ENCODE assay signal across 12 cellular contexts in the genomic region with DNA sequence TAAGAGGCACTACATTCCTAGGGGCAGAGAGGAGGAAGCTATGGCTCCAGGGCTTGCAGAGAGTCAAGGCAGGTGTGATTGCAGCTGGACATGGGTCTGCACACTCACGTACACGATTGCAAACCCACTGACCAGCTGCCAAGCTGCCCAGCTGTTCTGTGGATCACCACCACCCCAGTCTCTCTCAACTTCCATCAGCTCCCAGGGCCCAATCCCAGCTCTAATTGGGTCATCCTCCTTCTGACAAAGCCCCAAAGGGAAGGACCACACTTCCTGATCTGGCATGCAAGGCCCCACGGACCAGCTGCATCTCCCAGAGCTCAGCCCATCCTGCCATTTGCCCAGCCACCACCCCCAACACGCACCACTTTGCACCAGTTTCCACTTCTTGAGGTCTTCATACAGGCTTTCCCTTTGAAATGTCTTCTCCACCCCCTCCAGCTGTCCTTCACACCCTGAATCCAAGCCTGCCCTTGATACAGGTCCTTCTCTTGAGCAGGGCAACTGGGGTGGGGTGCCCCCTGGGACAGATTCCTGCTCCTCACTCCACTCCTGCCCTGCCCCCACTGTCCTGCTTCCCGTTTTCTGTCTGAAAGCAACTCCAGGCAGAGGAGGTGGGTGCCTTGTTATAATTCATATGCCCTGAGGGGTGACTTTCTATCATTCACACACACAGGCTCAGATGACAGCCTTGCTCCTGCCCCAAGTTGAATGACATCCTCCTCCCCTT.
DNase-seq lines count a peak whose midpoint lies in the region; ATAC-seq and TF ChIP-seq lines count a peak whose summit lies in the region.
"Had no signal": no experiment of that assay in that cellular context is flagged by ENCODE, and none has a peak within 500 bp of the region (broad histone marks: within the 10 kb centered on the region; RNA-seq: fewer than 3 reads in every experiment).

No MANE protein-coding gene starts in this region.

- H3K36me3 ChIP-seq in stomach = no peaks in the 10 kb centered on the region

- H3K27me3 ChIP-seq in stomach = peaks cover 0 to 9% (median 0%) of the 10 kb centered on the region in 3 donors

- H3K36me3 Mint-ChIP-seq in T-helper 2 cell treated with Interferon-gamma antibody and Interleukin-4, amounts not matched to agents 5 μg/mL and 100 μg/mL, for 36 hours (ENCODE audit: low read depth) = peaks cover 6% of the 10 kb centered on the region
- no peaks in the 10 kb centered on the region for H3K36me3 Mint-ChIP-seq in T-cell
- H3K36me3 Mint-ChIP-seq in glutamatergic neuron (ENCODE audit: unreplicated experiment) = no peaks in the 10 kb centered on the region

- 72 to 86% (median 80%) methylated on average over 5 of the region's 5 CpGs for WGBS in stomach, 5 donors

- H3K27ac Mint-ChIP-seq in T-helper 2 cell treated with Interferon-gamma antibody and Interleukin-4, amounts not matched to agents 5 μg/mL and 100 μg/mL, for 36 hours = peak overlapping the region; percentile 65
- H3K27ac Mint-ChIP-seq in T-cell (peak overlapping the region; percentile 80 to 85), glutamatergic neuron (ENCODE audit: unreplicated experiment) (peak overlapping the region; percentile 76)

- intact Hi-C loops in stomach (cut with DNase I; ENCODE audit: low total_unique reads) = no loop called here

- TF ChIP-seq CTCF in glutamatergic neuron (IDR thresholded peaks at IDR 0.05; ENCODE audit: partially characterized antibody, unreplicated experiment) (no peak), stomach (IDR thresholded peaks at IDR 0.05) (no peak)

- no peak for TF ChIP-seq EP300 in stomach (IDR thresholded peaks at IDR 0.05)

- H3K27me3 Mint-ChIP-seq in T-helper 2 cell treated with Interferon-gamma antibody and Interleukin-4, amounts not matched to agents 5 μg/mL and 100 μg/mL, for 36 hours (ENCODE audit: low read depth) = no peaks in the 10 kb centered on the region
- no peaks in the 10 kb centered on the region for H3K27me3 Mint-ChIP-seq in T-cell
- H3K27me3 Mint-ChIP-seq in glutamatergic neuron (ENCODE audit: unreplicated experiment) = peaks cover 24% of the 10 kb centered on the region

- peak overlapping the region in 3 of 5 donors; percentile 91 to 95 (median 92) for H3K27ac ChIP-seq in stomach

- CTCF ChIA-PET in T-cell (lab: Charles Lee) = no interaction called here

- no peak for TF ChIP-seq POLR2A in stomach (IDR thresholded peaks at IDR 0.05)

- peaks cover 10 to 51% (median 36%) of the 10 kb centered on the region in 4 donors for H3K4me1 ChIP-seq in stomach

- no peak overlapping the region for H3K4me3 ChIP-seq in stomach

- POLR2A ChIA-PET in T-cell (lab: Charles Lee) = interaction anchor here in 1 of 2 donors (1.3 kb wide), 1 partner anchor 10 kb away, joined by 4 read pairs; no protein-coding TSS in a partner anchor

- no peak for ATAC-seq in T-cell (replicated peaks in 1 of 4)

- H3K4me1 Mint-ChIP-seq in T-helper 2 cell treated with Interferon-gamma antibody and Interleukin-4, amounts not matched to agents 5 μg/mL and 100 μg/mL, for 36 hours (ENCODE audit: low read depth) = peaks cover 73% of the 10 kb centered on the region
- peaks cover 77 to 83% (median 77%) of the 10 kb centered on the region in 3 donors for H3K4me1 Mint-ChIP-seq in T-cell
- H3K4me1 Mint-ChIP-seq in glutamatergic neuron (ENCODE audit: low read depth, unreplicated experiment) = peaks cover 49% of the 10 kb centered on the region

- DNase-seq in T-helper 2 cell treated with Interferon-gamma antibody and Interleukin-4, amounts not matched to agents 5 μg/mL and 100 μg/mL, for 36 hours (ENCODE audit: low spot score) = no peak
- DNase-seq in T-helper 2 cell (no peak), T-cell (no peak), glutamatergic neuron (no peak), stomach (no peak), retina (no peak), germinal center (ENCODE audit: low spot score) (no peak), ecto neural progenitor cell (ENCODE audit: low spot score) (no peak)
- DNase-seq: effector CD4-positive, alpha-beta T cell; midbrain; NCI-H1048; NCI-H748 treated with DMSO at 0.1 percent for 48 hours had no signal

- H3K9me3 Mint-ChIP-seq in T-helper 2 cell treated with Interferon-gamma antibody and Interleukin-4, amounts not matched to agents 5 μg/mL and 100 μg/mL, for 36 hours = no peaks in the 10 kb centered on the region
- H3K9me3 Mint-ChIP-seq in T-cell (no peaks in the 10 kb centered on the region), glutamatergic neuron (ENCODE audit: unreplicated experiment) (peaks cover 9% of the 10 kb centered on the region)

- H3K9me3 ChIP-seq in stomach = no peaks in the 10 kb centered on the region

- H3K4me3 Mint-ChIP-seq in T-helper 2 cell treated with Interferon-gamma antibody and Interleukin-4, amounts not matched to agents 5 μg/mL and 100 μg/mL, for 36 hours = peak overlapping the region; percentile 36
- peak overlapping the region; percentile 44 to 55 (median 46) for H3K4me3 Mint-ChIP-seq in T-cell
- peak overlapping the region; percentile 57 for H3K4me3 Mint-ChIP-seq in glutamatergic neuron (ENCODE audit: unreplicated experiment)
